11 cellular contexts compared by ENCODE assay signal in the genomic region with DNA sequence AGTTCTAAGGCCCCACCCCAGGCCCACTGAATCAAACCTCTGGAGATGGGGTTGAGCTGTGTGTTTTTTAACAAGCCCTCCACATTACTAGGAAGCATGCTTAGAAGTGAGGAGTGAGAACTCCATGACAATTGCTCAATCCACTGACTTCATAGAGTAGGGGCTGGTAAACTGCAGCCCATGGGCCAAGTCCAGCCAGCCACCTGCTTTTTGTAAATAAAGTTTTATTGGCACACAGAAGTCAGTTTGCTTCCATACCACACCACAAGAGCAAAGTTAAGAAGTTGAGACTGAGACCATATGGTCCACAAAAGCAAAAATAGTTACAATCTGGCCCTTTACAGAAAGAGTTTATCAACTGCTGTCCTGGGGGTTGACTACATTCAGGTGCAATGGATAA.
"Had no signal": no experiment of that assay in that cellular context is flagged by ENCODE, and none has a peak within 500 bp of the region (broad histone marks: within the 10 kb centered on the region; RNA-seq: fewer than 3 reads in every experiment).

No MANE protein-coding gene starts in this region.

- H3K36me3 ChIP-seq: HAP-1 had no signal

- H3K27ac ChIP-seq: GM23248 had no signal

- ATAC-seq: GM23338, HCT116 had no signal

- DNase-seq: GM23248, GOT3, H7, H9, HCEC 1CT, HFFc6 had no signal

- H3K4me2 ChIP-seq: GM23338 had no signal

- H3K4me1 ChIP-seq: HAP-1 had no signal

- H3K4me3 Mint-ChIP-seq: GM23338, H9, HFFc6 had no signal

- H3K9ac ChIP-seq: GM23248 had no signal

- H3K4me3 ChIP-seq: GM23248, GM23338, HAP-1 had no signal

- H3K27ac Mint-ChIP-seq: GM23338, H9, HFFc6 had no signal

- H2AFZ ChIP-seq: GM23248, GM23338 had no signal

- FAIRE-seq: H1, H54 had no signal
